Comparison of ENCODE assay signal across 8 cellular contexts in genomic region chr1:37859507-37860345, GRCh38. TPM values are rescaled to one million over a fixed set of nuclear protein-coding genes. Genes with fewer than 3 reads are reported as not detected.
DNase-seq lines count a peak whose midpoint lies in the region; ATAC-seq lines count a peak whose summit lies in the region.

TSS of gene MTF1 (minus strand) at chr1:37859592. CDS start at chr1:37857658, 1,934 bp downstream.

- POLR2A ChIA-PET in naive thymus-derived CD4-positive, alpha-beta T cell (lab: Charles Lee): interaction anchor here (0.6 to 2.4 kb wide), 9 partner anchors 10 to 381 kb away, joined by 3 to 21 read pairs (median 4); partner anchors contain the start of genes C1orf122, GNL2 and YRDC

- ATAC-seq in GM21825 (IDR thresholded peaks at IDR 0.05; ENCODE audit: unreplicated experiment): peak; percentile 94
- ATAC-seq in naive thymus-derived CD4-positive, alpha-beta T cell: peak; percentile 99
- ATAC-seq in stimulated activated naive B cell treated with anti-CD40 and anti-IgM and Interleukin-4, amounts not matched to agents 10 μg/mL and 1 μg/mL and 100 μg/mL, for 72 hours (replicated peaks): peak; percentile 96 to 97

- peak; percentile 99 for DNase-seq in Daoy (ENCODE audit: low read depth)
- DNase-seq in Kasumi-1 (lab: John Stamatoyannopoulos, UW): peak; percentile 95 to 96
- DNase-seq in RKO (ENCODE audit: low spot score): peak; percentile 96
- DNase-seq in activated T-helper 1 cell treated with Interleukin-2 at 50 U/mL for 16 hours (ENCODE audit: low read depth): peak; percentile 94
- DNase-seq in fibroblast of gingiva (ENCODE audit: low read depth): peak; percentile 96
- peak; percentile 85 to 98 (median 97) for DNase-seq in naive thymus-derived CD4-positive, alpha-beta T cell
- DNase-seq in stimulated activated naive B cell treated with anti-CD40 and anti-IgM and Interleukin-4, amounts not matched to agents 10 μg/mL and 1 μg/mL and 100 μg/mL, for 72 hours: peak; percentile 96

- peak within 1 kb of the TSS; percentile 89 to 100 (median 96) for H3K4me3 Mint-ChIP-seq in naive thymus-derived CD4-positive, alpha-beta T cell
- peak within 1 kb of the TSS; percentile 97 to 99 for H3K4me3 Mint-ChIP-seq in stimulated activated naive B cell treated with anti-CD40 and anti-IgM and Interleukin-4, amounts not matched to agents 10 μg/mL and 1 μg/mL and 100 μg/mL, for 72 hours

- intact Hi-C loops in naive thymus-derived CD4-positive, alpha-beta T cell (cut with micrococcal nuclease): loop anchor here (1.0 to 5.0 kb wide), 12 partner anchors 48 to 1000 kb away; partner anchors contain the start of genes CDCA8 (in 2 of the 2), SF3A3 (in 2 of the 2), YRDC (in 2 of the 2) and MEAF6 (in 1 of the 2)

- H3K9me3 ChIP-seq in naive thymus-derived CD4-positive, alpha-beta T cell (ENCODE audit: control insufficient read depth in 2 of 3, low read length in 3 of 3): no peaks in the 10 kb centered on the region

- no peaks in the 10 kb centered on the region for H3K27me3 ChIP-seq in naive thymus-derived CD4-positive, alpha-beta T cell (ENCODE audit: control insufficient read depth in 2 of 2, insufficient read depth in 2 of 2, low read length in 2 of 2)

- peaks cover 0 to 29% (median 7%) of the 10 kb centered on the region in 3 experiments for H3K36me3 ChIP-seq in naive thymus-derived CD4-positive, alpha-beta T cell (ENCODE audit: control insufficient read depth in 2 of 3, insufficient read depth in 3 of 3, low read length in 3 of 3)

- peak within 1 kb of the TSS; percentile 89 for H3K27ac ChIP-seq in naive thymus-derived CD4-positive, alpha-beta T cell (ENCODE audit: low read depth, low read length)

- CTCF ChIA-PET in naive thymus-derived CD4-positive, alpha-beta T cell (lab: Charles Lee): interaction anchor here (0.6 to 1.7 kb wide), 9 partner anchors 8 to 264 kb away, joined by 3 to 9 read pairs (median 3); partner anchors contain the start of gene GNL2

- H3K36me3 Mint-ChIP-seq in naive thymus-derived CD4-positive, alpha-beta T cell: peaks cover 7 to 18% (median 11%) of the 10 kb centered on the region in 5 donors
- peaks cover 16 to 39% of the 10 kb centered on the region in 2 donors for H3K36me3 Mint-ChIP-seq in stimulated activated naive B cell treated with anti-CD40 and anti-IgM and Interleukin-4, amounts not matched to agents 10 μg/mL and 1 μg/mL and 100 μg/mL, for 72 hours

- no peaks in the 10 kb centered on the region for H3K9me3 Mint-ChIP-seq in naive thymus-derived CD4-positive, alpha-beta T cell
- no peaks in the 10 kb centered on the region for H3K9me3 Mint-ChIP-seq in stimulated activated naive B cell treated with anti-CD40 and anti-IgM and Interleukin-4, amounts not matched to agents 10 μg/mL and 1 μg/mL and 100 μg/mL, for 72 hours

- H3K4me1 Mint-ChIP-seq in naive thymus-derived CD4-positive, alpha-beta T cell: peaks cover 26 to 39% (median 33%) of the 10 kb centered on the region in 7 donors
- peaks cover 14 to 32% of the 10 kb centered on the region in 2 donors for H3K4me1 Mint-ChIP-seq in stimulated activated naive B cell treated with anti-CD40 and anti-IgM and Interleukin-4, amounts not matched to agents 10 μg/mL and 1 μg/mL and 100 μg/mL, for 72 hours

- peak within 1 kb of the TSS; percentile 90 to 99 (median 95) for H3K27ac Mint-ChIP-seq in naive thymus-derived CD4-positive, alpha-beta T cell
- H3K27ac Mint-ChIP-seq in stimulated activated naive B cell treated with anti-CD40 and anti-IgM and Interleukin-4, amounts not matched to agents 10 μg/mL and 1 μg/mL and 100 μg/mL, for 72 hours: peak within 1 kb of the TSS; percentile 99

- peaks cover 12 to 19% of the 10 kb centered on the region in 2 donors for H3K4me1 ChIP-seq in naive thymus-derived CD4-positive, alpha-beta T cell (ENCODE audit: control insufficient read depth in 2 of 2, insufficient read depth in 2 of 2, low read length in 2 of 2)

- H3K27me3 Mint-ChIP-seq in naive thymus-derived CD4-positive, alpha-beta T cell: no peaks in the 10 kb centered on the region
- no peaks in the 10 kb centered on the region for H3K27me3 Mint-ChIP-seq in stimulated activated naive B cell treated with anti-CD40 and anti-IgM and Interleukin-4, amounts not matched to agents 10 μg/mL and 1 μg/mL and 100 μg/mL, for 72 hours

- peak within 1 kb of the TSS; percentile 94 for H3K4me3 ChIP-seq in naive thymus-derived CD4-positive, alpha-beta T cell (ENCODE audit: low read length)

RNA-seq across cellular contexts. Expression of gene MTF1, which starts in this region (rescaled TPM):
- total RNA-seq in Daoy (2014; rRNA removed; shearing (Covaris generic)): 1.5 and 2.3 TPM in 2 replicates
- 10 to 100 TPM; 22.9 to 45.2 (median 27.1) TPM for total RNA-seq in naive thymus-derived CD4-positive, alpha-beta T cell
- 10 to 100 TPM; 25.2 to 27.1 TPM for polyA plus RNA-seq in naive thymus-derived CD4-positive, alpha-beta T cell

Comparison
In these comparisons a context has a peak if more than half of its experiments do, and no peak if none do; other contexts are left out.
1. Peak in every context shown above with its lines: DNase-seq, ATAC-seq, H3K4me3 ChIP-seq and H3K27ac ChIP-seq.